Comparison of ENCODE assay signal across 8 cellular contexts in the genomic region with DNA sequence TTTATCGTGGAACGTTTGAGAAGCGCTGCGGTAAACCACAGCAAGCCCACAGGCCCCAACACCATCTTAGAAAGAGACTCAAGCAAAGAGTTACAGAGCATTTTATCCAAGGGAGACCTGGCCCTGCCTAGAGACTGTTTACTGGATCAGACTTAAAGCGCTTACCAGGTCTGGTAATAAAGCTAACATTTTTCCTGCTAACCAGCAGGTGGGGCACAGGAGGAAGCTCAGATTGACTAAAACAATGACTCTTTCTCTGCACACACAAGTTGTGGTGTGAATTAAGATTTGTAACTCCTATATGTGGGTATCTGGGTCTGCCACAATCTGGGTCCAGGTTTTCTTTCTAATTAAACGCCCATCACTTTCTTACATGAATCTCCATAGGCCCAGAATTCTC.
A peak's percentile ranks its signal among the peaks of the same experiment; 100 is the strongest.
DNase-seq lines count a peak whose midpoint lies in the region; ATAC-seq, FAIRE-seq and TF ChIP-seq lines count a peak whose summit lies in the region.
"Had no signal": no experiment of that assay in that cellular context is flagged by ENCODE, and none has a peak within 500 bp of the region (broad histone marks: within the 10 kb centered on the region; RNA-seq: fewer than 3 reads in every experiment).

No MANE protein-coding gene starts in this region.

- WGBS in K562 (ENCODE audit: insufficient coverage, low coverage, missing lambda C conversion rate) = 0% methylated on average over 6 of the region's 6 CpGs

- TF ChIP-seq EP300 in K562 (IDR thresholded peaks at IDR 0.05; ENCODE audit: low read length) = no peak

- H3K9me3 ChIP-seq in K562 (replicated peaks; ENCODE audit: control insufficient read depth, insufficient read depth, low read depth, low read length) (no peaks in the 10 kb centered on the region), neural progenitor cell (ENCODE audit: low read depth) (no peaks in the 10 kb centered on the region)
- H3K9me3 ChIP-seq: SJSA1 had no signal

- no peak overlapping the region for H3K9ac ChIP-seq in K562 (ENCODE audit: insufficient read depth in 1 of 2, low read depth in 2 of 2, low read length in 2 of 2)
- no peak overlapping the region for H3K9ac ChIP-seq in neural progenitor cell

- TF ChIP-seq CTCF in GM12872 (IDR thresholded peaks at IDR 0.05; ENCODE audit: insufficient read depth, low read depth, low read length) (peak; percentile 42; the same call in 2 of the 3 replicates), K562 (IDR thresholded peaks at IDR 0.05 in 2 of 3, conservative IDR thresholded peaks at IDR 0.05 in 1 of 3; ENCODE audit: insufficient read depth in 2 of 3, low read depth in 1 of 3, low read length in 3 of 3) (peak; percentile 40 to 60 (median 59)), neural progenitor cell (IDR thresholded peaks at IDR 0.05) (peak; percentile 58)

- TF ChIP-seq RAD21 in K562 (CRISPR knock-in tag; conservative IDR thresholded peaks at IDR 0.05 in 1 of 2, IDR thresholded peaks at IDR 0.05 in 1 of 2) = peak; percentile 33 to 61

- ATAC-seq in K562 = peak; percentile 86
- no peak for ATAC-seq in GM19328 (IDR thresholded peaks at IDR 0.05; ENCODE audit: unreplicated experiment)
- ATAC-seq in HG02798 (IDR thresholded peaks at IDR 0.05; ENCODE audit: poor library complexity, unreplicated experiment) = no peak

- no peak overlapping the region for H3K27ac Mint-ChIP-seq in neural progenitor cell

- peaks cover 11% of the 10 kb centered on the region for H3K27me3 Mint-ChIP-seq in neural progenitor cell (ENCODE audit: insufficient read depth, low read depth)

- H4K20me1 ChIP-seq in K562 (replicated peaks; ENCODE audit: control insufficient read depth, insufficient read depth, low read length) (0 out of 2 replicates have a peak, but pooled peaks cover 4% of the 10 kb centered on the region), neural progenitor cell (ENCODE audit: low read depth) (no peaks in the 10 kb centered on the region)

- H3K27ac ChIP-seq in K562 (ENCODE audit: extremely low read depth, low read depth, low read length) (no peak overlapping the region), neural progenitor cell (no peak overlapping the region)
- H3K27ac ChIP-seq: SJSA1 had no signal

- H2AFZ ChIP-seq in K562 (ENCODE audit: low read depth, low read length) = no peak overlapping the region
- H2AFZ ChIP-seq in neural progenitor cell (replicated peaks) = no peak overlapping the region

- CTCF ChIA-PET in K562 (lab: Yijun Ruan, JAX; ENCODE audit: low intra/inter-chr PET ratio) = interaction anchor here (0.8 kb wide), 1 partner anchor 469 kb away, joined by 4 read pairs; no protein-coding TSS in a partner anchor

- POLR2A ChIA-PET in K562 (lab: Yijun Ruan, JAX) = interaction anchor here (0.6 kb wide), 1 partner anchor 101 kb away, joined by 3 read pairs; no protein-coding TSS in a partner anchor

- FAIRE-seq in K562 (lab: Jason Lieb, UNC) = peak; percentile 88

- no peak overlapping the region for H3K4me3 Mint-ChIP-seq in neural progenitor cell

- no peaks in the 10 kb centered on the region for H3K4me1 ChIP-seq in K562 (replicated peaks in 1 of 2; ENCODE audit: control insufficient read depth in 2 of 2, insufficient read depth in 2 of 2, low read length in 2 of 2)
- H3K4me1 ChIP-seq in neural progenitor cell = no peaks in the 10 kb centered on the region
- H3K4me1 ChIP-seq: SJSA1 had no signal

- in situ Hi-C loops in K562 (cut with MboI) = no loop called here

- no TSS peak for BruUV-seq in K562 (replicated peaks; lab: Mats Ljungman, UMichigan)

- H3K27me3 ChIP-seq in K562 (ENCODE audit: control insufficient read depth in 2 of 2, insufficient read depth in 2 of 2, low read length in 2 of 2) (peaks cover 14 to 37% of the 10 kb centered on the region in 2 experiments), neural progenitor cell (peaks cover 1% of the 10 kb centered on the region)

- H3K9me1 ChIP-seq in K562 (ENCODE audit: control insufficient read depth, insufficient read depth, low read length) = no peaks in the 10 kb centered on the region

- H3K36me3 ChIP-seq in K562 (ENCODE audit: control insufficient read depth, insufficient read depth, low read length) (no peaks in the 10 kb centered on the region), neural progenitor cell (no peaks in the 10 kb centered on the region)
- H3K36me3 ChIP-seq: SJSA1 had no signal

- no peaks in the 10 kb centered on the region for H3K79me2 ChIP-seq in K562 (ENCODE audit: control insufficient read depth, insufficient read depth, low read length)
- H3K79me2 ChIP-seq in neural progenitor cell (ENCODE audit: low read depth) = no peaks in the 10 kb centered on the region

- no peaks in the 10 kb centered on the region for H3K36me3 Mint-ChIP-seq in neural progenitor cell

- no peaks in the 10 kb centered on the region for H3K9me3 Mint-ChIP-seq in neural progenitor cell

- H3K4me2 ChIP-seq in K562 (ENCODE audit: insufficient read depth, low read length) = no peak overlapping the region
- H3K4me2 ChIP-seq in neural progenitor cell = no peak overlapping the region

- TF ChIP-seq POLR2A in K562 (conservative IDR thresholded peaks at IDR 0.05) = no peak

- H3K4me3 ChIP-seq in K562 = no peak overlapping the region
- H3K4me3 ChIP-seq in neural progenitor cell = no peak overlapping the region
- H3K4me3 ChIP-seq: SJSA1 had no signal

- H3F3A ChIP-seq in neural progenitor cell (ENCODE audit: low read depth) = no peaks in the 10 kb centered on the region

- intact Hi-C loops in K562 (cut with micrococcal nuclease) = loop anchor here (5.0 kb wide), 1 partner anchor 468 kb away; no protein-coding TSS in a partner anchor

- H3K4me1 Mint-ChIP-seq in neural progenitor cell = peaks cover 2% of the 10 kb centered on the region

- DNase-seq in NCI-H1105 (lab: John Stamatoyannopoulos, UW) = peak; percentile 28
- peak; percentile 22 to 27 (median 24) for DNase-seq in K562 (ENCODE audit: extremely low read depth in 1 of 4, low spot score in 3 of 4)
- peak; percentile 46 for DNase-seq in neural progenitor cell (ENCODE audit: low spot score)
- DNase-seq in OCI-M2 (lab: John Stamatoyannopoulos, UW; ENCODE audit: unreplicated experiment) = no peak

TF ChIP-seq in K562, 482 proteins besides CTCF, POLR2A, EP300 and RAD21:
- TF ChIP-seq SMC3 (conservative IDR thresholded peaks at IDR 0.05; ENCODE audit: insufficient read depth, low read depth, low read length) (peak; percentile 32; the same call in 1 of the 2 replicates), XRCC5 (IDR thresholded peaks at IDR 0.05; ENCODE audit: low read depth, low read length) (no peak), NELFE (IDR thresholded peaks at IDR 0.05; ENCODE audit: insufficient read depth, insufficient read length) (no peak), CHD1 (IDR thresholded peaks at IDR 0.05; ENCODE audit: low read length) (no peak), MEIS2 (IDR thresholded peaks at IDR 0.05; ENCODE audit: partially characterized antibody) (no peak), BRD9 (IDR thresholded peaks at IDR 0.05; ENCODE audit: low read depth, partially characterized antibody) (no peak)
- TF ChIP-seq, protein P1, sequence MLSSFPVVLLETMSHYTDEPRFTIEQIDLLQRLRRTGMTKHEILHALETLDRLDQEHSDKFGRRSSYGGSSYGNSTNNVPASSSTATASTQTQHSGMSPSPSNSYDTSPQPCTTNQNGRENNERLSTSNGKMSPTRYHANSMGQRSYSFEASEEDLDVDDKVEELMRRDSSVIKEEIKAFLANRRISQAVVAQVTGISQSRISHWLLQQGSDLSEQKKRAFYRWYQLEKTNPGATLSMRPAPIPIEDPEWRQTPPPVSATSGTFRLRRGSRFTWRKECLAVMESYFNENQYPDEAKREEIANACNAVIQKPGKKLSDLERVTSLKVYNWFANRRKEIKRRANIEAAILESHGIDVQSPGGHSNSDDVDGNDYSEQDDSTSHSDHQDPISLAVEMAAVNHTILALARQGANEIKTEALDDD (IDR thresholded peaks at IDR 0.05) = 0 out of 2 replicates have a peak, but pooled peaks have one; percentile 40
